In the genomic region with DNA sequence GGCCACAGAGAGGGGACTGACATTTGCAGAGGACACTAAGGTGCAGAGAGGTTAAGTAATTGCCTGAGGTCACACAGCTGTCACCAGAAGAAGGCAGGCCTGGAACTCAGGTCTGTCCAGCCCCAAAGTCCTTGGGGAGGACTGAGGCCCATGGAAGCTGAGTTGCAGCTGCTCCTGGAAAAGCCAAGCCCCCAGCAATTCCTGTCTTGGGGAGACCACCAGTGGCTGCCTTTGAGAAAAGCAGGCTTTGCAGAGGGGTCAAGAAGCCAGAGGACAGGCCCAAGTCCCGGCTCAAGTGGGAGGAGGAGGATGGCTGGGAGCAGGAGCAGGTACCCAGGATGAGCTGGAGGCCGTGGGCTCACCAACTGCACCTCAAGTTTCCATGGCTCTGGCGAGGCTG, we compare ENCODE assay signal across 17 cellular contexts. TPM values are rescaled to one million over a fixed set of nuclear protein-coding genes. Genes with fewer than 3 reads are reported as not detected.
DNase-seq lines count a peak whose midpoint lies in the region; ATAC-seq, FAIRE-seq and TF ChIP-seq lines count a peak whose summit lies in the region.
"Had no signal": no experiment of that assay in that cellular context is flagged by ENCODE, and none has a peak within 500 bp of the region (broad histone marks: within the 10 kb centered on the region; RNA-seq: fewer than 3 reads in every experiment).

No MANE protein-coding gene starts in this region.

- H3K4me2 ChIP-seq in HepG2 (ENCODE audit: low read depth, low read length) (no peak overlapping the region), H1 (ENCODE audit: insufficient read depth in 1 of 2, low read depth in 2 of 2, low read length in 2 of 2) (no peak overlapping the region), neural cell (ENCODE audit: low read length) (no peak overlapping the region)
- H3K4me2 ChIP-seq: A549, GM23338 had no signal

- TF ChIP-seq RAD21 in HepG2 (CRISPR knock-in tag; IDR thresholded peaks at IDR 0.05), result no peak
- TF ChIP-seq RAD21 in H1 (IDR thresholded peaks at IDR 0.05 in 1 of 2, conservative IDR thresholded peaks at IDR 0.05 in 1 of 2; ENCODE audit: low read depth in 2 of 2, low read length in 2 of 2), result peak; percentile 41 to 61; a peak in 3 of 4 replicates
- peak; percentile 51 for TF ChIP-seq RAD21 in neural cell (conservative IDR thresholded peaks at IDR 0.05)

- no peak overlapping the region for H2BK120ac ChIP-seq in H1 (replicated peaks; ENCODE audit: low read depth, low read length)

- in situ Hi-C loops in HepG2 (cut with HindIII; ENCODE audit: extremely low pct_ligation_motif_present, low pct_unique_long_range_greater_than_20kb), result loop anchor here (25.0 kb wide), 1 partner anchor 466 kb away; a partner anchor contains a TSS

- no peaks in the 10 kb centered on the region for H3K36me3 ChIP-seq in HepG2 (replicated peaks in 1 of 2; ENCODE audit: control insufficient read depth in 1 of 2, insufficient read depth in 2 of 2, low read length in 2 of 2)
- no peaks in the 10 kb centered on the region for H3K36me3 ChIP-seq in right lobe of liver
- no peaks in the 10 kb centered on the region for H3K36me3 ChIP-seq in H1 (ENCODE audit: control insufficient read depth in 2 of 4, insufficient read depth in 4 of 4, low read length in 3 of 4)
- no peaks in the 10 kb centered on the region for H3K36me3 ChIP-seq in neural cell (ENCODE audit: insufficient read depth, low read length)
- no peaks in the 10 kb centered on the region for H3K36me3 ChIP-seq in left ventricle myocardium inferior

- DNase-seq in HepG2 (ENCODE audit: low spot score), result no peak
- no peak for DNase-seq in right lobe of liver
- no peak for DNase-seq in H1 (ENCODE audit: low read depth in 1 of 2, low spot score in 2 of 2)
- no peak for DNase-seq in left ventricle myocardium inferior
- DNase-seq in DMS79 (lab: John Stamatoyannopoulos, UW), result no peak
- DNase-seq: AML-193; CD4-positive, alpha-beta memory T cell; DMS153; DMS79 treated with DMSO at 0.1 percent for 48 hours; GF-D8 had no signal

- H3K14ac ChIP-seq in H1 (ENCODE audit: insufficient read length), result no peak overlapping the region

- 51% methylated on average over 3 of the region's 3 CpGs for WGBS in HepG2 (ENCODE audit: low lambda C conversion rate)
- WGBS in right lobe of liver (ENCODE audit: insufficient coverage, low coverage, low lambda C conversion rate, missing lambda C conversion rate), result no CpG with 5 or more reads among the region's 3 CpGs
- WGBS in H1 (ENCODE audit: extremely low coverage in 1 of 2, insufficient coverage in 1 of 2, insufficient read length in 1 of 2, insufficient replicate concordance in 2 of 2, low coverage in 1 of 2, low lambda C conversion rate in 2 of 2, missing lambda C conversion rate in 1 of 2), 2 experiments, result 93% methylated on average over 3 of the region's 3 CpGs; no CpG with 5 or more reads in 1 of the 2 experiments

- H2BK15ac ChIP-seq in H1 (ENCODE audit: low read length), result no peak overlapping the region

- H3K79me2 ChIP-seq in HepG2 (ENCODE audit: insufficient read depth, low read length) (no peaks in the 10 kb centered on the region), H1 (ENCODE audit: control insufficient read depth in 1 of 2, insufficient read depth in 2 of 2, low read length in 2 of 2) (no peaks in the 10 kb centered on the region), neural cell (replicated peaks; ENCODE audit: insufficient read depth, low read length) (no peaks in the 10 kb centered on the region)

- H3K56ac ChIP-seq in H1 (replicated peaks; ENCODE audit: insufficient read length, low read depth, low read length), result no peak overlapping the region

- H2AK5ac ChIP-seq in H1 (ENCODE audit: low read depth, low read length), result no peak overlapping the region

- H3K4ac ChIP-seq in H1 (replicated peaks; ENCODE audit: insufficient read length, low read depth, low read length), result no peak overlapping the region

- H4K91ac ChIP-seq in H1 (replicated peaks; ENCODE audit: insufficient read length, low read length), result no peak overlapping the region

- H2BK12ac ChIP-seq in H1 (ENCODE audit: low read depth, low read length), result no peak overlapping the region

- no peaks in the 10 kb centered on the region for H4K20me1 ChIP-seq in HepG2 (ENCODE audit: insufficient read depth, low read length)
- H4K20me1 ChIP-seq in H1 (replicated peaks in 1 of 2; ENCODE audit: control insufficient read depth in 1 of 2, insufficient read depth in 2 of 2, low read length in 2 of 2), result no peaks in the 10 kb centered on the region
- no peaks in the 10 kb centered on the region for H4K20me1 ChIP-seq in neural cell (ENCODE audit: insufficient read depth)

- no peaks in the 10 kb centered on the region for H3K79me1 ChIP-seq in H1 (ENCODE audit: low read depth, low read length)

- H3K4me1 ChIP-seq in HepG2 (ENCODE audit: insufficient read depth, low read length) (peaks cover 14% of the 10 kb centered on the region), right lobe of liver (no peaks in the 10 kb centered on the region), H1 (replicated peaks in 1 of 4; ENCODE audit: control insufficient read depth in 3 of 4, insufficient read depth in 4 of 4, low read length in 3 of 4) (peaks cover 6 to 23% (median 18%) of the 10 kb centered on the region in 4 experiments), left ventricle myocardium inferior (peaks cover 13% of the 10 kb centered on the region)
- H3K4me1 ChIP-seq: A549 had no signal

- H3K27ac ChIP-seq in HepG2 (ENCODE audit: extremely low read length, insufficient read depth, low read length), result no peak overlapping the region
- H3K27ac ChIP-seq in right lobe of liver, result no peak overlapping the region
- H3K27ac ChIP-seq in H1 (ENCODE audit: low read depth, low read length), result no peak overlapping the region
- no peak overlapping the region for H3K27ac ChIP-seq in neural cell (ENCODE audit: low read length)
- H3K27ac ChIP-seq in left ventricle myocardium inferior (replicated peaks), result no peak overlapping the region
- H3K27ac ChIP-seq: 22Rv1, A549, C4-2B had no signal

- H3K9ac ChIP-seq in HepG2 (ENCODE audit: insufficient read depth, low read depth, low read length), result no peak overlapping the region
- H3K9ac ChIP-seq in H1 (replicated peaks in 1 of 4; ENCODE audit: extremely low read depth in 1 of 4, low read depth in 3 of 4, low read length in 3 of 4), result no peak overlapping the region
- no peak overlapping the region for H3K9ac ChIP-seq in neural cell (ENCODE audit: low read length)

- ATAC-seq in HepG2 (no peak), right lobe of liver (no peak), GM18520 (IDR thresholded peaks at IDR 0.05; ENCODE audit: unreplicated experiment) (no peak)
- ATAC-seq: A549, GM12878 had no signal

- CTCF ChIA-PET in HepG2 (lab: Yijun Ruan, JAX; ENCODE audit: low intra/inter-chr PET ratio, low total read pairs), result no interaction called here
- CTCF ChIA-PET in H1 (lab: Charles Lee; ENCODE audit: partially characterized antibody), result interaction anchor here (0.6 to 8.0 kb wide), 10 partner anchors 8 to 312 kb away, joined by 3 to 48 read pairs (median 6); no protein-coding TSS in a partner anchor

- H2BK20ac ChIP-seq in H1 (ENCODE audit: low read length), result no peak overlapping the region

- BruUV-seq in HepG2 (replicated peaks; lab: Mats Ljungman, UMichigan), result no TSS peak

- TF ChIP-seq EP300 in HepG2 (IDR thresholded peaks at IDR 0.05; ENCODE audit: low read depth in 2 of 2, low read length in 2 of 2), result no peak
- no peak for TF ChIP-seq EP300 in HepG2 (CRISPR knock-in tag; IDR thresholded peaks at IDR 0.05; ENCODE audit: borderline replicate concordance)
- no peak for TF ChIP-seq EP300 in H1 (IDR thresholded peaks at IDR 0.05; ENCODE audit: borderline replicate concordance in 1 of 2, low read depth in 2 of 2, low read length in 2 of 2)
- no peak for TF ChIP-seq EP300 in neural cell (conservative IDR thresholded peaks at IDR 0.05; ENCODE audit: poor library complexity, severe bottlenecking)

- H3K27me3 ChIP-seq in HepG2 (ENCODE audit: control insufficient read depth in 1 of 2, insufficient read depth in 2 of 2, low read length in 2 of 2) (peaks cover 12 to 63% of the 10 kb centered on the region in 2 experiments), right lobe of liver (no peaks in the 10 kb centered on the region), H1 (replicated peaks in 1 of 4; ENCODE audit: control insufficient read depth in 3 of 4, extremely low read depth in 1 of 4, insufficient read depth in 3 of 4, low read length in 3 of 4) (peaks cover 0 to 5% (median 2%) of the 10 kb centered on the region in 4 experiments; a peak in 3 of 7 replicates), neural cell (ENCODE audit: insufficient read depth, low read depth, low read length) (no peaks in the 10 kb centered on the region), left ventricle myocardium inferior (ENCODE audit: low read depth) (peaks cover 83% of the 10 kb centered on the region)

- H2AFZ ChIP-seq in HepG2 (ENCODE audit: low read length) (no peak overlapping the region), H1 (ENCODE audit: low read length) (no peak overlapping the region), neural cell (ENCODE audit: low read depth, low read length) (no peak overlapping the region)
- H2AFZ ChIP-seq: GM23338 had no signal

- H3K9me3 ChIP-seq in HepG2 (ENCODE audit: low read length) (no peaks in the 10 kb centered on the region), right lobe of liver (no peaks in the 10 kb centered on the region), H1 (ENCODE audit: insufficient read depth in 2 of 2, low read depth in 1 of 2, low read length in 1 of 2) (no peaks in the 10 kb centered on the region), neural cell (ENCODE audit: low read length) (no peaks in the 10 kb centered on the region), left ventricle myocardium inferior (replicated peaks) (no peaks in the 10 kb centered on the region)
- H3K9me3 ChIP-seq: A549 had no signal

- intact Hi-C loops in HepG2 (cut with micrococcal nuclease; ENCODE audit: unreplicated experiment) (no loop called here), right lobe of liver (cut with DNase I) (no loop called here), left ventricle myocardium inferior (cut with micrococcal nuclease) (no loop called here)

- H3K9me2 ChIP-seq in neural cell (ENCODE audit: insufficient read depth, low read length), result no peaks in the 10 kb centered on the region

- H3K4me3 ChIP-seq in HepG2 (replicated peaks in 1 of 3; ENCODE audit: insufficient read depth in 1 of 3, low read depth in 2 of 3, low read length in 3 of 3), result no peak overlapping the region
- no peak overlapping the region for H3K4me3 ChIP-seq in right lobe of liver
- H3K4me3 ChIP-seq in H1 (ENCODE audit: extremely low read depth in 1 of 4, insufficient read depth in 2 of 4, low read depth in 3 of 4, low read length in 4 of 4), result no peak overlapping the region
- no peak overlapping the region for H3K4me3 ChIP-seq in neural cell (ENCODE audit: low read length)
- no peak overlapping the region for H3K4me3 ChIP-seq in left ventricle myocardium inferior
- H3K4me3 ChIP-seq: A549, GM12878, GM23338 had no signal

- POLR2A ChIA-PET in HepG2 (lab: Yijun Ruan, JAX) (no interaction called here), H1 (lab: Charles Lee; ENCODE audit: partially characterized antibody) (no interaction called here)

- no peak overlapping the region for H4K5ac ChIP-seq in H1 (ENCODE audit: insufficient read length, low read depth, low read length)

- TF ChIP-seq POLR2A in HepG2 (IDR thresholded peaks at IDR 0.05; ENCODE audit: insufficient read depth in 1 of 2, low read depth in 2 of 2, low read length in 2 of 2) (no peak), right lobe of liver (IDR thresholded peaks at IDR 0.05) (no peak), H1 (IDR thresholded peaks at IDR 0.05; ENCODE audit: control extremely low read depth in 1 of 2, low read depth in 2 of 2, low read length in 2 of 2) (no peak)

- H3K23me2 ChIP-seq in H1 (ENCODE audit: low read depth, low read length), result no peaks in the 10 kb centered on the region

- H2BK5ac ChIP-seq in H1 (ENCODE audit: low read depth, low read length), result no peak overlapping the region

- no peak overlapping the region for H4K8ac ChIP-seq in H1 (ENCODE audit: extremely low read depth, insufficient read depth, low read length)

- H3K23ac ChIP-seq in H1 (ENCODE audit: insufficient read length), result no peak overlapping the region

- no peak overlapping the region; the same call in 1 of the 2 replicates for H3K18ac ChIP-seq in H1 (ENCODE audit: extremely low read depth, low read length)

- no peaks in the 10 kb centered on the region for H3F3A ChIP-seq in neural cell (ENCODE audit: insufficient read depth, low read length, poor library complexity, severe bottlenecking)

- TF ChIP-seq CTCF in HepG2 (CRISPR knock-in tag; IDR thresholded peaks at IDR 0.05), result no peak
- no peak for TF ChIP-seq CTCF in right lobe of liver (IDR thresholded peaks at IDR 0.05)
- TF ChIP-seq CTCF in H1 (IDR thresholded peaks at IDR 0.05; ENCODE audit: control extremely low read depth in 1 of 3, insufficient read depth in 1 of 3, low read depth in 1 of 3, low read length in 3 of 3), result peak in 2 of 3 experiments; percentile 8 to 25; a peak in 1 of 4 replicates
- TF ChIP-seq CTCF in neural cell (IDR thresholded peaks at IDR 0.05; ENCODE audit: poor library complexity, severe bottlenecking), result peak; percentile 32
- no peak for TF ChIP-seq CTCF in left ventricle myocardium inferior (IDR thresholded peaks at IDR 0.05; ENCODE audit: borderline replicate concordance)

- no peak for FAIRE-seq in HepG2 (lab: Jason Lieb, UNC)
- FAIRE-seq in H1 (lab: Jason Lieb, UNC), result no peak
- FAIRE-seq: A549, GM12878 had no signal

RNA-seq across cellular contexts. Expression of a gene that starts 3.4 kb away (rescaled TPM):
- total RNA-seq in HepG2 (2016; rRNA removed; fragmentation: Illumina TruSeq; extraction: Trizol) (not detected in 2 replicates), right lobe of liver (1 to 10 TPM; 2.1 to 6.6 (median 2.4) TPM), left ventricle myocardium inferior (1.2 TPM)
- not detected in 2 replicates for total RNA-seq in HepG2 (2016; cell fraction: cytosol; rRNA removed; fragmentation: Illumina TruSeq; extraction: Trizol; ENCODE audit: low read depth)
- total RNA-seq in HepG2 (2016; cell fraction: insoluble cytoplasmic fraction; rRNA removed; fragmentation: Illumina TruSeq; extraction: Trizol), result not detected in 2 replicates
- not detected in 2 replicates for total RNA-seq in HepG2 (2016; cell fraction: membrane; rRNA removed; fragmentation: Illumina TruSeq; extraction: Trizol)
- total RNA-seq in HepG2 (2016; cell fraction: nucleus; rRNA removed; fragmentation: Illumina TruSeq; extraction: Trizol), result not detected in 2 replicates
- polyA plus RNA-seq in HepG2 (2011; rRNA removed) (0.03 and 0.10 TPM in 2 replicates), H1 (2011; rRNA removed) (0.50 and 0.62 TPM in 2 replicates), neural cell (0.05 TPM in 1 of 2 replicates, not detected in the other)
- 0.01 TPM in 2 replicates for polyA plus RNA-seq in HepG2 (2011; cell fraction: cytosol; rRNA removed)
- 0.05 TPM in 1 of 2 replicates, not detected in the other for polyA plus RNA-seq in HepG2 (2011; cell fraction: nucleus; rRNA removed)
- polyA plus RNA-seq in HepG2 (2012), result 0.24 and 0.35 TPM in 2 replicates
- polyA plus RNA-seq in HepG2 (2016; cell fraction: cytosol; fragmentation: Illumina TruSeq; extraction: Trizol; ENCODE audit: low read depth), result not detected in 2 replicates
- not detected in 2 replicates for polyA plus RNA-seq in HepG2 (2016; cell fraction: insoluble cytoplasmic fraction; fragmentation: Illumina TruSeq; extraction: Trizol; ENCODE audit: low read depth)
- not detected in 2 replicates for polyA plus RNA-seq in HepG2 (2016; cell fraction: membrane; fragmentation: Illumina TruSeq; extraction: Trizol; ENCODE audit: low read depth)
- polyA plus RNA-seq in HepG2 (2016; cell fraction: nucleus; fragmentation: Illumina TruSeq; extraction: Trizol; ENCODE audit: insufficient read depth, low read depth), result not detected in 2 replicates
- 0.05 TPM in 1 of 2 replicates, not detected in the other for polyA minus RNA-seq in HepG2 (2011; rRNA and poly(A)+ RNA removed; ENCODE audit: low replicate concordance)
- not detected in 2 replicates for polyA minus RNA-seq in HepG2 (2011; cell fraction: cytosol; rRNA and poly(A)+ RNA removed)
- not detected in 2 replicates for polyA minus RNA-seq in HepG2 (2011; cell fraction: nucleus; rRNA and poly(A)+ RNA removed)
- 0.61 and 0.73 TPM in 2 replicates for total RNA-seq in H1 (2021; fragmentation: NEBNext Ultra II Directional; extraction: Animal tissue kit (Norgen Biotek cat#: 25700))
- polyA plus RNA-seq in H1 (2011; cell fraction: cytosol; rRNA removed), result 0.37 TPM
- 0.54 TPM for polyA plus RNA-seq in H1 (2011; cell fraction: nucleus; rRNA removed)
- 0.80 to 1.1 TPM (median 0.92 TPM) in 4 replicates for polyA plus RNA-seq in H1 (2012, experiment 1 of 2)
- polyA plus RNA-seq in H1 (2012, experiment 2 of 2), result 0.64 TPM
- 0.26 TPM for polyA plus RNA-seq in H1 (2013, experiment 1 of 2)
- 0.35 TPM for polyA plus RNA-seq in H1 (2013, experiment 2 of 2)
- 0.54 and 0.59 TPM in 2 replicates for polyA minus RNA-seq in H1 (2011; rRNA and poly(A)+ RNA removed)
- polyA minus RNA-seq in H1 (2011; cell fraction: cytosol; rRNA and poly(A)+ RNA removed), result 0.51 TPM
- 0.50 TPM for polyA minus RNA-seq in H1 (2011; cell fraction: nucleus; rRNA and poly(A)+ RNA removed)
- polyA minus RNA-seq in neural cell, result 0.23 and 0.24 TPM in 2 replicates
- polyA plus RNA-seq: A549 had no signal

Comparison
In these comparisons a context has a peak if more than half of its experiments do, and no peak if none do; other contexts are left out.
1. CTCF ChIP-seq: peak in H1 (2 of 3) and neural cell (single experiment); none in HepG2 (single experiment), right lobe of liver (0 of 4) and left ventricle myocardium inferior (single experiment).